ENCODE assay signal across 8 cellular contexts in the genomic region with DNA sequence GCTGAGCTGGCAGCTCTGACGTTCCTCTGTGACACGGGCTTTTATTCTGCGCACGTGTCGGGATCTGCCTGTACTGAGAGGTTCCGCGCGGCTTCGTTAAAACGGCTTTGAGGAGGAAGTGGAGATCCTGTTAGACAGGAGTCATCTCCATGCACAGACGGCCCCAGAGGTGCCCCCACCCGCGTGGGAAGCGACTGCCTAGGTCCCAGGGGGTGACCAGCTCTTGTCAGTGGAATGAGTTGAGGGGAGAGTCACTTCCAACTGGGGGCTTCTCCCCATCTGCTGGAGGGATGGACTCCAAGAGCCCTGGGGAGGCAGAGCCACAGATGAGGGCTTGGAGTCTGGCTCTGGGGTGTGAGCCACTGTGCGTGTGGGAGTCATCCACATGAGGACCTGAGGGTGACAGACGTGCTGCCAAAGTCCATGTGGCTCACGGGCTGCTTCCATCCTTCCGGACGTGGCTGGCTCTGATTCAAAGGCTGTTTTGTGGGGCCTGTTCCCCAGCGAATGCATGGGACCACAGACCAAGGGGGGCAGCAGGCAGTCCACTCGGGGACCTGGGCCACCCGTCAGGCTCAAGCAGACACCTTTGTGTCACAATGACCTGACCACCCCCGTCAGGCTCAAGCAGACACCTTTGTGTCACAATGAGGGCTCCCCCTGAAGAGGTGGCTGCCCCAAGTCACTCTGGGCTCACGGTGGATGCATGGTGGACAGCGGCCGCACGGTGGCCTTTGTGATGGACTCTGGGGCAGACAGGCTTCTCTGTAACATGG. TPM values are rescaled to one million over a fixed set of nuclear protein-coding genes. Genes with fewer than 3 reads are reported as not detected.
DNase-seq lines count a peak whose midpoint lies in the region; ATAC-seq and TF ChIP-seq lines count a peak whose summit lies in the region.

No MANE protein-coding gene starts in this region.

- TF ChIP-seq CTCF in GM10266 (IDR thresholded peaks at IDR 0.05; ENCODE audit: control insufficient read depth, insufficient read depth, low read depth, missing control alignments) (no peak), RWPE2 (IDR thresholded peaks at IDR 0.05; ENCODE audit: poor library complexity, severe bottlenecking) (no peak), ascending aorta (IDR thresholded peaks at IDR 0.05) (no peak)

- DNase-seq in GM10266 (ENCODE audit: extremely low spot score) (peak; percentile 50), RWPE2 (ENCODE audit: low spot score) (peak; percentile 63), ascending aorta (ENCODE audit: low spot score in 2 of 2) (peak; percentile 57 to 85), kidney tubule cell (ENCODE audit: low spot score) (peak; percentile 67)
- DNase-seq in stimulated activated CD4-positive, alpha-beta T cell treated with anti-CD3 and anti-CD28 coated beads, Interleukin-2, amount 100 ng/mL, for 4 hours (ENCODE audit: low read depth), result peak; percentile 21

- intact Hi-C loops in ascending aorta (cut with DNase I), result loop anchor here (2.0 kb wide), 1 partner anchor 18 kb away; no protein-coding TSS in a partner anchor

- H3K4me3 ChIP-seq in RWPE2 (ENCODE audit: severe bottlenecking) (no peak overlapping the region), ascending aorta (peak overlapping the region; percentile 39 to 57)

- peak; percentile 15; the same call in 1 of the 3 replicates for ATAC-seq in RWPE2 (ENCODE audit: low read depth)
- no peak for ATAC-seq in GM19328 (IDR thresholded peaks at IDR 0.05; ENCODE audit: unreplicated experiment)
- no peak for ATAC-seq in HG03565 (IDR thresholded peaks at IDR 0.05; ENCODE audit: unreplicated experiment)
- no peak for ATAC-seq in GM19452 (IDR thresholded peaks at IDR 0.05; ENCODE audit: unreplicated experiment)

- H3K27ac ChIP-seq in RWPE2 (ENCODE audit: poor library complexity, severe bottlenecking) (peak overlapping the region; percentile 5), ascending aorta (no peak overlapping the region)

- H3K36me3 ChIP-seq in RWPE2 (ENCODE audit: low read depth) (peaks cover 31% of the 10 kb centered on the region), ascending aorta (peaks cover 34 to 39% of the 10 kb centered on the region in 2 donors)

- H3K4me1 ChIP-seq in RWPE2 (ENCODE audit: insufficient read depth, poor library complexity, severe bottlenecking) (peaks cover 3% of the 10 kb centered on the region), ascending aorta (peaks cover 5 to 9% of the 10 kb centered on the region in 2 donors)

- H3K27me3 ChIP-seq in RWPE2 (ENCODE audit: insufficient read depth, poor library complexity, severe bottlenecking), result no peaks in the 10 kb centered on the region
- no peaks in the 10 kb centered on the region for H3K27me3 ChIP-seq in ascending aorta

- H3K9me3 ChIP-seq in RWPE2 (ENCODE audit: severe bottlenecking), result no peaks in the 10 kb centered on the region
- no peaks in the 10 kb centered on the region for H3K9me3 ChIP-seq in ascending aorta

RNA-seq across cellular contexts. Expression of a gene that starts 26.8 kb away (rescaled TPM):
- total RNA-seq in ascending aorta, result 468 TPM

RNA-seq across cellular contexts. Expression of a gene that starts 28.8 kb away (rescaled TPM):
- total RNA-seq in ascending aorta, result 69.2 TPM

RNA-seq across cellular contexts. Expression of a gene that starts 45.1 kb away (rescaled TPM):
- 58.1 TPM for total RNA-seq in ascending aorta

Comparison
In these comparisons a context has a peak if more than half of its experiments do, and no peak if none do; other contexts are left out.
1. DNase-seq: peak in every context shown above with its lines; median percentile 71 in ascending aorta; 67 in kidney tubule cell; 63 in RWPE2; 50 in GM10266; 21 in stimulated activated CD4-positive, alpha-beta T cell treated with anti-CD3 and anti-CD28 coated beads, Interleukin-2, amount 100 ng/mL, for 4 hours.